ENCODE assay signal across 1 cellular context in genomic region chr7:134541501-134542194, GRCh38. TPM values are rescaled to one million over a fixed set of nuclear protein-coding genes. Genes with fewer than 3 reads are reported as not detected.
"Had no signal": no experiment of that assay in that cellular context is flagged by ENCODE, and none has a peak within 500 bp of the region (broad histone marks: within the 10 kb centered on the region; RNA-seq: fewer than 3 reads in every experiment).

No MANE protein-coding gene starts in this region.

RNA-seq across cellular contexts. Expression of gene AKR1B15, which starts 7.3 kb away (rescaled TPM):
- total RNA-seq: GM12878 had no signal

RNA-seq across cellular contexts. Expression of gene AKR1B10, which starts 14.3 kb away (rescaled TPM):
- total RNA-seq: GM12878 had no signal
- polyA plus RNA-seq: GM12878 had no signal
